Comparison of ENCODE assay signal across 8 cellular contexts in genomic region chr22:28773461-28773867, GRCh38. TPM values are rescaled to one million over a fixed set of nuclear protein-coding genes. Genes with fewer than 3 reads are reported as not detected.
DNase-seq lines count a peak whose midpoint lies in the region; ATAC-seq, FAIRE-seq and TF ChIP-seq lines count a peak whose summit lies in the region.

No MANE protein-coding gene starts in this region.

- peaks cover 49% of the 10 kb centered on the region for H3K79me2 ChIP-seq in HepG2 (ENCODE audit: insufficient read depth, low read length)

- H3K36me3 ChIP-seq in HepG2 (replicated peaks in 1 of 2; ENCODE audit: control insufficient read depth in 1 of 2, insufficient read depth in 2 of 2, low read length in 2 of 2) (peaks cover 0 to 22% of the 10 kb centered on the region in 2 experiments; a peak in 2 of 5 replicates), transverse colon (peaks cover 0 to 5% (median 0%) of the 10 kb centered on the region in 4 donors)

- DNase-seq in HT1080 (ENCODE audit: low read depth) (peak; percentile 32), astrocyte of the spinal cord (ENCODE audit: low read depth, low spot score) (peak; percentile 52), HepG2 (ENCODE audit: low spot score) (no peak), transverse colon (no peak), NCI-H1048 (lab: John Stamatoyannopoulos, UW) (no peak), NAMALWA (ENCODE audit: low spot score) (no peak)

- intact Hi-C loops in HepG2 (cut with micrococcal nuclease; ENCODE audit: unreplicated experiment) (no loop called here), transverse colon (cut with DNase I; ENCODE audit: low total_unique reads) (no loop called here)

- peak overlapping the region; percentile 93 for H3K27ac ChIP-seq in C4-2B
- peak overlapping the region; percentile 91 for H3K27ac ChIP-seq in HepG2 (ENCODE audit: extremely low read length, insufficient read depth, low read length)
- H3K27ac ChIP-seq in transverse colon, result peak overlapping the region; percentile 99 to 100 (median 99)

- H3K9me3 ChIP-seq in HepG2 (ENCODE audit: low read length) (no peaks in the 10 kb centered on the region), transverse colon (no peaks in the 10 kb centered on the region)

- H3K4me3 ChIP-seq in astrocyte of the spinal cord (ENCODE audit: low read depth, low read length), result peak overlapping the region; percentile 87
- peak overlapping the region; percentile 71 to 87 (median 82) for H3K4me3 ChIP-seq in HepG2 (replicated peaks in 1 of 3; ENCODE audit: insufficient read depth in 1 of 3, low read depth in 2 of 3, low read length in 3 of 3)
- peak overlapping the region; percentile 82 to 97 (median 94) for H3K4me3 ChIP-seq in transverse colon

- H4K20me1 ChIP-seq in HepG2 (ENCODE audit: insufficient read depth, low read length), result no peaks in the 10 kb centered on the region

- TF ChIP-seq CTCF in C4-2B (conservative IDR thresholded peaks at IDR 0.05) (no peak), astrocyte of the spinal cord (IDR thresholded peaks at IDR 0.05; ENCODE audit: low read depth, low read length) (no peak), HepG2 (CRISPR knock-in tag; IDR thresholded peaks at IDR 0.05) (no peak), transverse colon (IDR thresholded peaks at IDR 0.05) (no peak)

- no peak for TF ChIP-seq EP300 in HepG2 (IDR thresholded peaks at IDR 0.05; ENCODE audit: low read depth in 2 of 2, low read length in 2 of 2)
- TF ChIP-seq EP300 in HepG2 (CRISPR knock-in tag; IDR thresholded peaks at IDR 0.05; ENCODE audit: borderline replicate concordance), result no peak
- TF ChIP-seq EP300 in transverse colon (IDR thresholded peaks at IDR 0.05; ENCODE audit: low read depth), result no peak

- no peak for TF ChIP-seq RAD21 in HepG2 (CRISPR knock-in tag; IDR thresholded peaks at IDR 0.05)

- ATAC-seq in GM19467 (IDR thresholded peaks at IDR 0.05; ENCODE audit: unreplicated experiment) (peak; percentile 35), HepG2 (no peak)

- TF ChIP-seq POLR2A in HepG2 (IDR thresholded peaks at IDR 0.05; ENCODE audit: insufficient read depth in 1 of 2, low read depth in 2 of 2, low read length in 2 of 2) (no peak; a peak in 1 of 4 replicates), transverse colon (IDR thresholded peaks at IDR 0.05) (no peak)

- peak overlapping the region; percentile 82 for H3K4me2 ChIP-seq in HepG2 (ENCODE audit: low read depth, low read length)

- FAIRE-seq in HepG2 (lab: Jason Lieb, UNC), result no peak

- in situ Hi-C loops in astrocyte of the spinal cord (cut with HindIII; ENCODE audit: low sequenced_read_pairs), result no loop called here
- in situ Hi-C loops in HepG2 (cut with HindIII; ENCODE audit: extremely low pct_ligation_motif_present, low pct_unique_long_range_greater_than_20kb), result no loop called here
- in situ Hi-C loops in transverse colon (cut with MboI; ENCODE audit: low pct_ligation_motif_present in 1 of 4, low pct_unique_long_range_greater_than_20kb in 1 of 4, low sequenced_read_pairs in 3 of 4), result no loop called here

- H3K9ac ChIP-seq in HepG2 (ENCODE audit: insufficient read depth, low read depth, low read length), result peak overlapping the region; percentile 96

- H3K27me3 ChIP-seq in HepG2 (ENCODE audit: control insufficient read depth in 1 of 2, insufficient read depth in 2 of 2, low read length in 2 of 2) (no peaks in the 10 kb centered on the region; a peak in 1 of 5 replicates), transverse colon (no peaks in the 10 kb centered on the region)

- CTCF ChIA-PET in HepG2 (lab: Yijun Ruan, JAX; ENCODE audit: low intra/inter-chr PET ratio, low total read pairs), result no interaction called here

- peaks cover 84% of the 10 kb centered on the region for H3K4me1 ChIP-seq in HepG2 (ENCODE audit: insufficient read depth, low read length)
- peaks cover 12 to 35% (median 15%) of the 10 kb centered on the region in 4 donors for H3K4me1 ChIP-seq in transverse colon

- under 1% methylated on average over 10 of the region's 10 CpGs for WGBS in HepG2 (ENCODE audit: low lambda C conversion rate)
- 0 to 2% methylated on average over 9 to 10 of the region's 10 CpGs for WGBS in transverse colon (ENCODE audit: low coverage in 1 of 2), 2 donors

- POLR2A ChIA-PET in HepG2 (lab: Yijun Ruan, JAX), result interaction anchor here (1.0 to 4.5 kb wide), 12 partner anchors 11 to 93 kb away, joined by 3 to 59 read pairs (median 5); partner anchors contain the start of genes CHEK2, HSCB, TTC28 and XBP1

- H2AFZ ChIP-seq in HepG2 (ENCODE audit: low read length), result no peak overlapping the region

- BruUV-seq in HepG2 (replicated peaks; lab: Mats Ljungman, UMichigan), result TSS peak; percentile 81

RNA-seq across cellular contexts. Expression of gene CCDC117, which starts 1.0 kb away (rescaled TPM):
- 12.8 and 15.6 TPM in 2 replicates for total RNA-seq in HT1080 (2014; rRNA removed; shearing (Covaris generic))
- 14.2 and 16.1 TPM in 2 replicates for polyA plus RNA-seq in HT1080 (2015; cell fraction: cytosol; rRNA removed)
- 11.7 and 12.4 TPM in 2 replicates for polyA plus RNA-seq in HT1080 (2015; cell fraction: nucleus; rRNA removed)
- total RNA-seq in HepG2 (2016; rRNA removed; fragmentation: Illumina TruSeq; extraction: Trizol) (34.2 and 43.8 TPM in 2 replicates), transverse colon (10 to 100 TPM; 16.8 to 25.6 (median 20.6) TPM)
- 3.6 and 5.8 TPM in 2 replicates for total RNA-seq in HepG2 (2016; cell fraction: cytosol; rRNA removed; fragmentation: Illumina TruSeq; extraction: Trizol; ENCODE audit: low read depth)
- total RNA-seq in HepG2 (2016; cell fraction: insoluble cytoplasmic fraction; rRNA removed; fragmentation: Illumina TruSeq; extraction: Trizol), result 33.6 and 41.0 TPM in 2 replicates
- 21.8 and 22.8 TPM in 2 replicates for total RNA-seq in HepG2 (2016; cell fraction: membrane; rRNA removed; fragmentation: Illumina TruSeq; extraction: Trizol)
- 18.7 and 21.9 TPM in 2 replicates for total RNA-seq in HepG2 (2016; cell fraction: nucleus; rRNA removed; fragmentation: Illumina TruSeq; extraction: Trizol)
- polyA plus RNA-seq in HepG2 (2011; rRNA removed), result 12.1 and 12.6 TPM in 2 replicates
- 7.2 and 12.4 TPM in 2 replicates for polyA plus RNA-seq in HepG2 (2011; cell fraction: cytosol; rRNA removed)
- polyA plus RNA-seq in HepG2 (2011; cell fraction: nucleus; rRNA removed), result 3.6 and 7.1 TPM in 2 replicates
- polyA plus RNA-seq in HepG2 (2012), result 22.6 and 27.8 TPM in 2 replicates
- polyA plus RNA-seq in HepG2 (2016; cell fraction: cytosol; fragmentation: Illumina TruSeq; extraction: Trizol; ENCODE audit: low read depth), result 2.1 and 2.8 TPM in 2 replicates
- 41.1 and 42.1 TPM in 2 replicates for polyA plus RNA-seq in HepG2 (2016; cell fraction: insoluble cytoplasmic fraction; fragmentation: Illumina TruSeq; extraction: Trizol; ENCODE audit: low read depth)
- 10.2 and 11.0 TPM in 2 replicates for polyA plus RNA-seq in HepG2 (2016; cell fraction: membrane; fragmentation: Illumina TruSeq; extraction: Trizol; ENCODE audit: low read depth)
- 24.6 and 26.0 TPM in 2 replicates for polyA plus RNA-seq in HepG2 (2016; cell fraction: nucleus; fragmentation: Illumina TruSeq; extraction: Trizol; ENCODE audit: insufficient read depth, low read depth)
- polyA minus RNA-seq in HepG2 (2011; rRNA and poly(A)+ RNA removed; ENCODE audit: low replicate concordance), result 4.4 and 5.8 TPM in 2 replicates
- polyA minus RNA-seq in HepG2 (2011; cell fraction: cytosol; rRNA and poly(A)+ RNA removed), result 22.9 and 28.6 TPM in 2 replicates
- 10.7 and 18.3 TPM in 2 replicates for polyA minus RNA-seq in HepG2 (2011; cell fraction: nucleus; rRNA and poly(A)+ RNA removed)

RNA-seq across cellular contexts. Expression of gene XBP1, which starts 26.9 kb away (rescaled TPM):
- total RNA-seq in HT1080 (2014; rRNA removed; shearing (Covaris generic)), result 60.9 and 71.8 TPM in 2 replicates
- 95.5 and 100 TPM in 2 replicates for polyA plus RNA-seq in HT1080 (2015; cell fraction: cytosol; rRNA removed)
- 121 and 141 TPM in 2 replicates for polyA plus RNA-seq in HT1080 (2015; cell fraction: nucleus; rRNA removed)
- total RNA-seq in HepG2 (2016; rRNA removed; fragmentation: Illumina TruSeq; extraction: Trizol) (313 and 427 TPM in 2 replicates), transverse colon (100 to 1,000 TPM in 3 of 4 donors, 10 to 100 TPM in 1; 68.1 to 263 (median 190) TPM)
- 141 and 153 TPM in 2 replicates for total RNA-seq in HepG2 (2016; cell fraction: cytosol; rRNA removed; fragmentation: Illumina TruSeq; extraction: Trizol; ENCODE audit: low read depth)
- total RNA-seq in HepG2 (2016; cell fraction: insoluble cytoplasmic fraction; rRNA removed; fragmentation: Illumina TruSeq; extraction: Trizol), result 301 and 418 TPM in 2 replicates
- 264 and 299 TPM in 2 replicates for total RNA-seq in HepG2 (2016; cell fraction: membrane; rRNA removed; fragmentation: Illumina TruSeq; extraction: Trizol)
- total RNA-seq in HepG2 (2016; cell fraction: nucleus; rRNA removed; fragmentation: Illumina TruSeq; extraction: Trizol), result 351 and 393 TPM in 2 replicates
- polyA plus RNA-seq in HepG2 (2011; rRNA removed), result 394 and 416 TPM in 2 replicates
- 294 and 385 TPM in 2 replicates for polyA plus RNA-seq in HepG2 (2011; cell fraction: cytosol; rRNA removed)
- 177 and 227 TPM in 2 replicates for polyA plus RNA-seq in HepG2 (2011; cell fraction: nucleus; rRNA removed)
- 183 and 277 TPM in 2 replicates for polyA plus RNA-seq in HepG2 (2012)
- 97.4 and 108 TPM in 2 replicates for polyA plus RNA-seq in HepG2 (2016; cell fraction: cytosol; fragmentation: Illumina TruSeq; extraction: Trizol; ENCODE audit: low read depth)
- polyA plus RNA-seq in HepG2 (2016; cell fraction: insoluble cytoplasmic fraction; fragmentation: Illumina TruSeq; extraction: Trizol; ENCODE audit: low read depth), result 293 and 310 TPM in 2 replicates
- 142 and 166 TPM in 2 replicates for polyA plus RNA-seq in HepG2 (2016; cell fraction: membrane; fragmentation: Illumina TruSeq; extraction: Trizol; ENCODE audit: low read depth)
- polyA plus RNA-seq in HepG2 (2016; cell fraction: nucleus; fragmentation: Illumina TruSeq; extraction: Trizol; ENCODE audit: insufficient read depth, low read depth), result 511 and 532 TPM in 2 replicates
- 163 and 714 TPM in 2 replicates for polyA minus RNA-seq in HepG2 (2011; rRNA and poly(A)+ RNA removed; ENCODE audit: low replicate concordance)
- polyA minus RNA-seq in HepG2 (2011; cell fraction: cytosol; rRNA and poly(A)+ RNA removed), result 357 and 375 TPM in 2 replicates
- 208 and 277 TPM in 2 replicates for polyA minus RNA-seq in HepG2 (2011; cell fraction: nucleus; rRNA and poly(A)+ RNA removed)

RNA-seq across cellular contexts. Expression of gene HSCB, which starts 31.6 kb away (rescaled TPM):
- total RNA-seq in HT1080 (2014; rRNA removed; shearing (Covaris generic)), result 24.5 and 33.7 TPM in 2 replicates
- 20.1 and 20.8 TPM in 2 replicates for polyA plus RNA-seq in HT1080 (2015; cell fraction: cytosol; rRNA removed)
- 4.7 and 8.3 TPM in 2 replicates for polyA plus RNA-seq in HT1080 (2015; cell fraction: nucleus; rRNA removed)
- 20.2 and 20.9 TPM in 2 replicates for total RNA-seq in HepG2 (2016; rRNA removed; fragmentation: Illumina TruSeq; extraction: Trizol)
- 11.3 and 12.3 TPM in 2 replicates for total RNA-seq in HepG2 (2016; cell fraction: cytosol; rRNA removed; fragmentation: Illumina TruSeq; extraction: Trizol; ENCODE audit: low read depth)
- 19.5 and 25.4 TPM in 2 replicates for total RNA-seq in HepG2 (2016; cell fraction: insoluble cytoplasmic fraction; rRNA removed; fragmentation: Illumina TruSeq; extraction: Trizol)
- 16.5 and 17.3 TPM in 2 replicates for total RNA-seq in HepG2 (2016; cell fraction: membrane; rRNA removed; fragmentation: Illumina TruSeq; extraction: Trizol)
- total RNA-seq in HepG2 (2016; cell fraction: nucleus; rRNA removed; fragmentation: Illumina TruSeq; extraction: Trizol), result 9.6 and 10.0 TPM in 2 replicates
- polyA plus RNA-seq in HepG2 (2011; rRNA removed), result 13.9 and 15.4 TPM in 2 replicates
- polyA plus RNA-seq in HepG2 (2011; cell fraction: cytosol; rRNA removed), result 14.2 and 16.4 TPM in 2 replicates
- polyA plus RNA-seq in HepG2 (2011; cell fraction: nucleus; rRNA removed), result 2.6 and 3.9 TPM in 2 replicates
- 11.6 and 13.2 TPM in 2 replicates for polyA plus RNA-seq in HepG2 (2012)
- polyA plus RNA-seq in HepG2 (2016; cell fraction: cytosol; fragmentation: Illumina TruSeq; extraction: Trizol; ENCODE audit: low read depth), result 10.9 and 12.6 TPM in 2 replicates
- polyA plus RNA-seq in HepG2 (2016; cell fraction: insoluble cytoplasmic fraction; fragmentation: Illumina TruSeq; extraction: Trizol; ENCODE audit: low read depth), result 21.6 and 24.8 TPM in 2 replicates
- 13.5 and 17.0 TPM in 2 replicates for polyA plus RNA-seq in HepG2 (2016; cell fraction: membrane; fragmentation: Illumina TruSeq; extraction: Trizol; ENCODE audit: low read depth)
- polyA plus RNA-seq in HepG2 (2016; cell fraction: nucleus; fragmentation: Illumina TruSeq; extraction: Trizol; ENCODE audit: insufficient read depth, low read depth), result 12.1 and 16.2 TPM in 2 replicates
- 7.9 and 11.5 TPM in 2 replicates for polyA minus RNA-seq in HepG2 (2011; rRNA and poly(A)+ RNA removed; ENCODE audit: low replicate concordance)
- polyA minus RNA-seq in HepG2 (2011; cell fraction: cytosol; rRNA and poly(A)+ RNA removed), result 3.6 and 5.4 TPM in 2 replicates
- polyA minus RNA-seq in HepG2 (2011; cell fraction: nucleus; rRNA and poly(A)+ RNA removed), result 3.9 and 6.2 TPM in 2 replicates
- total RNA-seq in transverse colon, result 10 to 100 TPM in 3 of 4 donors, 1 to 10 TPM in 1; 2.6 to 25.3 (median 20.5) TPM

RNA-seq across cellular contexts. Expression of gene CHEK2, which starts 31.8 kb away (rescaled TPM):
- total RNA-seq in HT1080 (2014; rRNA removed; shearing (Covaris generic)), result 19.9 and 20.0 TPM in 2 replicates
- polyA plus RNA-seq in HT1080 (2015; cell fraction: cytosol; rRNA removed), result 24.3 and 25.6 TPM in 2 replicates
- polyA plus RNA-seq in HT1080 (2015; cell fraction: nucleus; rRNA removed), result 35.7 and 37.9 TPM in 2 replicates
- total RNA-seq in HepG2 (2016; rRNA removed; fragmentation: Illumina TruSeq; extraction: Trizol) (40.5 and 53.3 TPM in 2 replicates), transverse colon (10 to 100 TPM in 2 of 4 donors, 1 to 10 TPM in 1, not detected in 1; 6.6 to 12.1 (median 10.8) TPM)
- 32.1 and 35.7 TPM in 2 replicates for total RNA-seq in HepG2 (2016; cell fraction: cytosol; rRNA removed; fragmentation: Illumina TruSeq; extraction: Trizol; ENCODE audit: low read depth)
- 41.3 and 57.6 TPM in 2 replicates for total RNA-seq in HepG2 (2016; cell fraction: insoluble cytoplasmic fraction; rRNA removed; fragmentation: Illumina TruSeq; extraction: Trizol)
- total RNA-seq in HepG2 (2016; cell fraction: membrane; rRNA removed; fragmentation: Illumina TruSeq; extraction: Trizol), result 23.8 and 25.0 TPM in 2 replicates
- total RNA-seq in HepG2 (2016; cell fraction: nucleus; rRNA removed; fragmentation: Illumina TruSeq; extraction: Trizol), result 28.9 and 31.8 TPM in 2 replicates
- 19.2 and 27.0 TPM in 2 replicates for polyA plus RNA-seq in HepG2 (2011; rRNA removed)
- polyA plus RNA-seq in HepG2 (2011; cell fraction: cytosol; rRNA removed), result 21.2 and 33.4 TPM in 2 replicates
- 20.3 and 24.8 TPM in 2 replicates for polyA plus RNA-seq in HepG2 (2011; cell fraction: nucleus; rRNA removed)
- polyA plus RNA-seq in HepG2 (2012), result 10.3 and 23.5 TPM in 2 replicates
- 10.2 and 10.6 TPM in 2 replicates for polyA plus RNA-seq in HepG2 (2016; cell fraction: cytosol; fragmentation: Illumina TruSeq; extraction: Trizol; ENCODE audit: low read depth)
- polyA plus RNA-seq in HepG2 (2016; cell fraction: insoluble cytoplasmic fraction; fragmentation: Illumina TruSeq; extraction: Trizol; ENCODE audit: low read depth), result 59.9 and 63.9 TPM in 2 replicates
- 13.9 and 16.6 TPM in 2 replicates for polyA plus RNA-seq in HepG2 (2016; cell fraction: membrane; fragmentation: Illumina TruSeq; extraction: Trizol; ENCODE audit: low read depth)
- polyA plus RNA-seq in HepG2 (2016; cell fraction: nucleus; fragmentation: Illumina TruSeq; extraction: Trizol; ENCODE audit: insufficient read depth, low read depth), result 44.0 and 48.0 TPM in 2 replicates
- polyA minus RNA-seq in HepG2 (2011; rRNA and poly(A)+ RNA removed; ENCODE audit: low replicate concordance), result 30.7 and 51.5 TPM in 2 replicates
- 23.7 and 23.8 TPM in 2 replicates for polyA minus RNA-seq in HepG2 (2011; cell fraction: cytosol; rRNA and poly(A)+ RNA removed)
- 21.1 and 22.9 TPM in 2 replicates for polyA minus RNA-seq in HepG2 (2011; cell fraction: nucleus; rRNA and poly(A)+ RNA removed)

Comparison
In these comparisons a context has a peak if more than half of its experiments do, and no peak if none do; other contexts are left out.
1. DNase-seq: peak in HT1080 (single experiment) and astrocyte of the spinal cord (single experiment); none in HepG2 (single experiment), transverse colon (single experiment), NCI-H1048 (single experiment) and NAMALWA (single experiment).
2. Peak in every context shown above with its lines, with median percentiles within 50 percentile points of each other: H3K27ac ChIP-seq and H3K4me3 ChIP-seq.